In the genomic region with DNA sequence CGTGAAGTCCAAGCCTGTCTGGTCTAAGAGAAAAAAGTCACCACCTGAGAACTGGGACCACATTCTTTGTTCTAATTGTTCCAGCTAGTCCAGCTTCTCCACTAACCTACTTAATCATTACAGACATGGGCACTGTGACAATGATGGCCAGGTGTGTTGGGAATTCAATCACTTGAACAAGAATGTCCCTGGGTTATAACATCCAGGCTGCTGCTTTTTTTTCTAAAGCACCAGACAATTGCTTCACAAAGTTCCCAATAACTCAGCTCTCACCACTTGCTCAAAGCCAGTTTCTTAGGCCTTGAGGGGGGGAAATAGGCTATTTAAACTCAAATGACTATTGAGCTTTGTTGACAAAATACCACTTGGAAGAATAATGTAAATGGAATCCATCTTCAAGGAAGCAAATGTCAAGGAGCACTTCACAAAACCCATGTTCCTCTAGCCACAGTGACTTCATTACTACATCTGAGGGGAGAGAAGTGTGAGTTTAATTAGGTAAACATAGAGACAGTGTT, we compare ENCODE assay signal across 9 cellular contexts.
A peak's percentile ranks its signal among the peaks of the same experiment; 100 is the strongest.
DNase-seq lines count a peak whose midpoint lies in the region; ATAC-seq and TF ChIP-seq lines count a peak whose summit lies in the region.
"Had no signal": no experiment of that assay in that cellular context is flagged by ENCODE, and none has a peak within 500 bp of the region (broad histone marks: within the 10 kb centered on the region; RNA-seq: fewer than 3 reads in every experiment).

No MANE protein-coding gene starts in this region.

- H3K36me3 Mint-ChIP-seq in activated T-helper 17 cell treated with anti-CD3 and anti-CD28 coated beads, Interleukin-2, amount 50 U/mL, for 72 hours (ENCODE audit: low read depth), result no peaks in the 10 kb centered on the region

- H3K4me1 ChIP-seq in HEK293 (ENCODE audit: control insufficient read depth, insufficient read depth, low read length), result peaks cover 6% of the 10 kb centered on the region; the same call in 1 of the 2 replicates

- peak overlapping the region; percentile 84 for H3K27ac Mint-ChIP-seq in activated T-helper 17 cell treated with anti-CD3 and anti-CD28 coated beads, Interleukin-2, amount 50 U/mL, for 72 hours

- CTCF ChIA-PET in HEK293 (lab: Yijun Ruan, JAX), result interaction anchor here (0.6 to 6.4 kb wide), 4 partner anchors 15 to 67 kb away, joined by 3 to 48 read pairs (median 4); no protein-coding TSS in a partner anchor

- H3K36me3 ChIP-seq in HEK293 (ENCODE audit: control insufficient read depth in 2 of 2, insufficient read depth in 1 of 2, low read length in 2 of 2), result no peaks in the 10 kb centered on the region

- H3K4me1 Mint-ChIP-seq in activated T-helper 17 cell treated with anti-CD3 and anti-CD28 coated beads, Interleukin-2, amount 50 U/mL, for 72 hours, result peaks cover 18% of the 10 kb centered on the region

- ATAC-seq in activated T-helper 17 cell treated with anti-CD3 and anti-CD28 coated beads, Interleukin-2, amount 50 U/mL, for 72 hours (replicated peaks), result no peak
- no peak for ATAC-seq in HG03025 (IDR thresholded peaks at IDR 0.05; ENCODE audit: low FRiP score, unreplicated experiment)

- H3K4me3 Mint-ChIP-seq in activated T-helper 17 cell treated with anti-CD3 and anti-CD28 coated beads, Interleukin-2, amount 50 U/mL, for 72 hours, result peak overlapping the region; percentile 55
- H3K4me3 Mint-ChIP-seq: activated CD4-positive, alpha-beta T cell treated with anti-CD3 and anti-CD28 coated beads, Interleukin-2, amount 10 ng/mL, durations not matched to agents 7 days and 5 days had no signal

- no peaks in the 10 kb centered on the region for H3K27me3 Mint-ChIP-seq in activated T-helper 17 cell treated with anti-CD3 and anti-CD28 coated beads, Interleukin-2, amount 50 U/mL, for 72 hours
- H3K27me3 Mint-ChIP-seq: activated CD4-positive, alpha-beta T cell treated with anti-CD3 and anti-CD28 coated beads, Interleukin-2, amount 10 ng/mL, durations not matched to agents 7 days and 5 days had no signal

- H3K27ac ChIP-seq in HEK293 (ENCODE audit: extremely low read depth, low read depth, low read length), result peak overlapping the region; percentile 58; the same call in 1 of the 2 replicates

- H3K9me3 Mint-ChIP-seq in activated T-helper 17 cell treated with anti-CD3 and anti-CD28 coated beads, Interleukin-2, amount 50 U/mL, for 72 hours, result no peaks in the 10 kb centered on the region
- H3K9me3 Mint-ChIP-seq: activated CD4-positive, alpha-beta T cell treated with anti-CD3 and anti-CD28 coated beads, Interleukin-2, amount 10 ng/mL, durations not matched to agents 7 days and 5 days had no signal

- TF ChIP-seq CTCF in HEK293 (tag by site-specific recombination; IDR thresholded peaks at IDR 0.05), result no peak

- H3K4me3 ChIP-seq in HEK293 (ENCODE audit: low read depth, low read length), result no peak overlapping the region

- H3K9me3 ChIP-seq in HEK293 (ENCODE audit: control insufficient read depth, insufficient read depth, low read depth, low read length), result no peaks in the 10 kb centered on the region

- DNase-seq in AG08396 (ENCODE audit: low spot score), result peak; percentile 16
- DNase-seq in kidney tubule cell (ENCODE audit: low spot score), result peak; percentile 89
- no peak for DNase-seq in stimulated activated CD4-positive, alpha-beta T cell treated with anti-CD3 and anti-CD28 coated beads, Interleukin-12 subunit alpha, Interleukin-12 subunit beta, amount 100 ng/mL, for 4 hours
- DNase-seq in NCI-H1930 (lab: John Stamatoyannopoulos, UW), result no peak
- DNase-seq in stimulated activated CD4-positive, alpha-beta T cell treated with anti-CD3 and anti-CD28 coated beads, Interleukin-4, amount 100 ng/mL, for 4 hours, result no peak

- POLR2A ChIA-PET in HEK293 (lab: Yijun Ruan, JAX), result interaction anchor here (0.7 to 1.3 kb wide), 6 partner anchors 14 to 132 kb away, joined by 3 to 5 read pairs (median 4); no protein-coding TSS in a partner anchor

TF ChIP-seq in HEK293, 187 proteins besides CTCF, POLR2A, EP300 and RAD21:
- TF ChIP-seq ZBTB17 (tag by site-specific recombination; IDR thresholded peaks at IDR 0.05) (no peak), ZNF248 (tag by site-specific recombination; IDR thresholded peaks at IDR 0.05) (no peak), BCL11B (tag by site-specific recombination; IDR thresholded peaks at IDR 0.05; ENCODE audit: low read depth) (no peak), ZNF449 (tag by site-specific recombination; IDR thresholded peaks at IDR 0.05) (no peak), REPIN1 (tag by site-specific recombination; IDR thresholded peaks at IDR 0.05; ENCODE audit: low read depth) (no peak), BCL6B (tag by site-specific recombination; IDR thresholded peaks at IDR 0.05) (no peak), ZNF843 (tag by site-specific recombination; IDR thresholded peaks at IDR 0.05) (no peak), ZNF112 (tag by site-specific recombination; IDR thresholded peaks at IDR 0.05) (no peak), ZNF394 (tag by site-specific recombination; IDR thresholded peaks at IDR 0.05; ENCODE audit: borderline replicate concordance) (no peak), KLF8 (tag by site-specific recombination; IDR thresholded peaks at IDR 0.05) (no peak), GLI2 (tag by site-specific recombination; IDR thresholded peaks at IDR 0.05; ENCODE audit: borderline replicate concordance, low read depth) (no peak), ZNF624 (tag by site-specific recombination; IDR thresholded peaks at IDR 0.05) (no peak)
- TF ChIP-seq, protein P1, sequence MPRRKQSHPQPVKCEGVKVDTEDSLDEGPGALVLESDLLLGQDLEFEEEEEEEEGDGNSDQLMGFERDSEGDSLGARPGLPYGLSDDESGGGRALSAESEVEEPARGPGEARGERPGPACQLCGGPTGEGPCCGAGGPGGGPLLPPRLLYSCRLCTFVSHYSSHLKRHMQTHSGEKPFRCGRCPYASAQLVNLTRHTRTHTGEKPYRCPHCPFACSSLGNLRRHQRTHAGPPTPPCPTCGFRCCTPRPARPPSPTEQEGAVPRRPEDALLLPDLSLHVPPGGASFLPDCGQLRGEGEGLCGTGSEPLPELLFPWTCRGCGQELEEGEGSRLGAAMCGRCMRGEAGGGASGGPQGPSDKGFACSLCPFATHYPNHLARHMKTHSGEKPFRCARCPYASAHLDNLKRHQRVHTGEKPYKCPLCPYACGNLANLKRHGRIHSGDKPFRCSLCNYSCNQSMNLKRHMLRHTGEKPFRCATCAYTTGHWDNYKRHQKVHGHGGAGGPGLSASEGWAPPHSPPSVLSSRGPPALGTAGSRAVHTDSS (tag by site-specific recombination; IDR thresholded peaks at IDR 0.05), result no peak

Comparison
In these comparisons a context has a peak if more than half of its experiments do, and no peak if none do; other contexts are left out.
1. DNase-seq: peak in AG08396 (single experiment) and kidney tubule cell (single experiment); none in stimulated activated CD4-positive, alpha-beta T cell treated with anti-CD3 and anti-CD28 coated beads, Interleukin-12 subunit alpha, Interleukin-12 subunit beta, amount 100 ng/mL, for 4 hours (single experiment), NCI-H1930 (0 of 2) and stimulated activated CD4-positive, alpha-beta T cell treated with anti-CD3 and anti-CD28 coated beads, Interleukin-4, amount 100 ng/mL, for 4 hours (0 of 2).